ENCODE assay signal across 1 cellular context in genomic region chr3:177329854-177330253, GRCh38.
TF ChIP-seq lines count a peak whose summit lies in the region.

No MANE protein-coding gene starts in this region.

TF ChIP-seq in K562, 482 proteins besides CTCF, POLR2A, EP300 and RAD21 (continued from another document):
- TF ChIP-seq CEBPZ (IDR thresholded peaks at IDR 0.05; ENCODE audit: borderline replicate concordance, low read depth, low read length) (no peak), YBX1 (IDR thresholded peaks at IDR 0.05) (no peak), SRSF1 (IDR thresholded peaks at IDR 0.05; ENCODE audit: low read depth, low read length) (no peak), ETS2 (tag; IDR thresholded peaks at IDR 0.05; ENCODE audit: borderline replicate concordance, poor library complexity, severe bottlenecking) (no peak), HMGN3 (IDR thresholded peaks at IDR 0.05; ENCODE audit: borderline replicate concordance, extremely low read depth, insufficient read length, low read depth, low read length) (no peak)
